9 cellular contexts compared by ENCODE assay signal in genomic region chr10:46556515-46557318, GRCh38. TPM values are rescaled to one million over a fixed set of nuclear protein-coding genes. Genes with fewer than 3 reads are reported as not detected.
DNase-seq lines count a peak whose midpoint lies in the region; ATAC-seq and TF ChIP-seq lines count a peak whose summit lies in the region.
"Had no signal": no experiment of that assay in that cellular context is flagged by ENCODE, and none has a peak within 500 bp of the region (broad histone marks: within the 10 kb centered on the region; RNA-seq: fewer than 3 reads in every experiment).

GPRIN2 (minus strand) TSS chr10:46556658; CDS start chr10:46550736, 5,922 bp downstream.

- no peaks in the 10 kb centered on the region for H3K36me3 Mint-ChIP-seq in activated naive CD4-positive, alpha-beta T cell treated with anti-CD3 and anti-CD28 coated beads, Interleukin-2, amount 10 ng/mL, durations not matched to agents 7 days and 5 days

- H3K36me3 ChIP-seq in duodenal mucosa (ENCODE audit: control insufficient read depth in 1 of 2, insufficient read depth in 2 of 2, low read length in 2 of 2), result peaks cover 0 to 4% of the 10 kb centered on the region in 2 donors
- H3K36me3 ChIP-seq in vagina, result no peaks in the 10 kb centered on the region

- peaks cover 35 to 42% of the 10 kb centered on the region in 2 donors for H3K27me3 ChIP-seq in duodenal mucosa (ENCODE audit: control insufficient read depth in 1 of 2, insufficient read depth in 2 of 2, low read length in 2 of 2)
- peaks cover 4% of the 10 kb centered on the region for H3K27me3 ChIP-seq in vagina

- peaks cover 19 to 26% of the 10 kb centered on the region in 2 donors for H3K4me1 ChIP-seq in duodenal mucosa (ENCODE audit: control insufficient read depth in 1 of 2, insufficient read depth in 2 of 2, low read length in 2 of 2)
- H3K4me1 ChIP-seq in vagina, result peaks cover 16% of the 10 kb centered on the region

- DNase-seq in activated naive CD4-positive, alpha-beta T cell treated with Interleukin-2 at 50 U/mL for 16 hours, result peak; percentile 1
- DNase-seq in activated naive CD4-positive, alpha-beta T cell treated with anti-CD3 and anti-CD28 coated beads, Interleukin-2, amount 10 ng/mL, durations not matched to agents 7 days and 5 days, result no peak
- peak; percentile 22 for DNase-seq in mucosa of gallbladder (ENCODE audit: low spot score)
- DNase-seq in vagina (ENCODE audit: extremely low spot score in 2 of 2), result peak in 1 of 2 donors; percentile 95
- DNase-seq in RPMI8226, result no peak
- DNase-seq in NCI-H774 (lab: John Stamatoyannopoulos, UW), result no peak

- H3K4me3 ChIP-seq in duodenal mucosa (ENCODE audit: low read depth in 1 of 2, low read length in 2 of 2), result peak within 1 kb of the TSS; percentile 60 to 74
- H3K4me3 ChIP-seq in vagina, result peak within 1 kb of the TSS; percentile 42 to 46

- no peak for TF ChIP-seq CTCF in vagina (IDR thresholded peaks at IDR 0.05)

- ATAC-seq in HG03520 (IDR thresholded peaks at IDR 0.05; ENCODE audit: unreplicated experiment), result no peak

- peak within 1 kb of the TSS; percentile 46 to 53 for H3K9ac ChIP-seq in duodenal mucosa (ENCODE audit: low read depth in 1 of 2, low read length in 2 of 2)

- H3K9me3 ChIP-seq in duodenal mucosa (ENCODE audit: control insufficient read depth in 1 of 2, low read length in 2 of 2), result no peaks in the 10 kb centered on the region
- no peaks in the 10 kb centered on the region for H3K9me3 ChIP-seq in vagina

- no peak for TF ChIP-seq POLR2A in vagina (IDR thresholded peaks at IDR 0.05)

- H3K27ac ChIP-seq in duodenal mucosa (ENCODE audit: low read depth, low read length) (no peak within 1 kb of the TSS), vagina (no peak within 1 kb of the TSS)

- H3K4me1 Mint-ChIP-seq in activated naive CD4-positive, alpha-beta T cell treated with anti-CD3 and anti-CD28 coated beads, Interleukin-2, amount 10 ng/mL, durations not matched to agents 7 days and 5 days, result peaks cover 3% of the 10 kb centered on the region

- H3K9me3 Mint-ChIP-seq in activated naive CD4-positive, alpha-beta T cell treated with anti-CD3 and anti-CD28 coated beads, Interleukin-2, amount 10 ng/mL, durations not matched to agents 7 days and 5 days, result no peaks in the 10 kb centered on the region

- H3K4me3 Mint-ChIP-seq in activated naive CD4-positive, alpha-beta T cell treated with anti-CD3 and anti-CD28 coated beads, Interleukin-2, amount 10 ng/mL, durations not matched to agents 7 days and 5 days, result no peak within 1 kb of the TSS

- H3K27me3 Mint-ChIP-seq in activated naive CD4-positive, alpha-beta T cell treated with anti-CD3 and anti-CD28 coated beads, Interleukin-2, amount 10 ng/mL, durations not matched to agents 7 days and 5 days, result no peaks in the 10 kb centered on the region

- intact Hi-C loops in vagina (cut with DNase I), result no loop called here

- CTCF ChIA-PET in activated naive CD4-positive, alpha-beta T cell treated with anti-CD3 and anti-CD28 coated beads, Interleukin-2, amount 10 ng/mL, durations not matched to agents 7 days and 5 days (lab: Charles Lee), result no interaction called here

- no peak within 1 kb of the TSS for H3K27ac Mint-ChIP-seq in activated naive CD4-positive, alpha-beta T cell treated with anti-CD3 and anti-CD28 coated beads, Interleukin-2, amount 10 ng/mL, durations not matched to agents 7 days and 5 days

RNA-seq across cellular contexts. Expression of gene GPRIN2, which starts in this region (rescaled TPM):
- total RNA-seq in mucosa of gallbladder (14.8 TPM), vagina (5.6 TPM)
- total RNA-seq: T-helper 2 cell treated with Interferon-gamma antibody and Interleukin-4, amounts not matched to agents 100 ng/mL and 5 ng/mL, for 36 hours had no signal

Comparison
In these comparisons a context has a peak if more than half of its experiments do, and no peak if none do; other contexts are left out.
1. DNase-seq: peak in activated naive CD4-positive, alpha-beta T cell treated with Interleukin-2 at 50 U/mL for 16 hours (single experiment) and mucosa of gallbladder (single experiment); none in activated naive CD4-positive, alpha-beta T cell treated with anti-CD3 and anti-CD28 coated beads, Interleukin-2, amount 10 ng/mL, durations not matched to agents 7 days and 5 days (single experiment), RPMI8226 (single experiment) and NCI-H774 (single experiment).